15 cellular contexts compared by ENCODE assay signal in genomic region chr14:95332641-95333040, GRCh38. TPM values are rescaled to one million over a fixed set of nuclear protein-coding genes. Genes with fewer than 3 reads are reported as not detected.
A peak's percentile ranks its signal among the peaks of the same experiment; 100 is the strongest.
DNase-seq lines count a peak whose midpoint lies in the region; ATAC-seq and TF ChIP-seq lines count a peak whose summit lies in the region.
"Had no signal": no experiment of that assay in that cellular context is flagged by ENCODE, and none has a peak within 500 bp of the region (broad histone marks: within the 10 kb centered on the region; RNA-seq: fewer than 3 reads in every experiment).

No MANE protein-coding gene starts in this region.

- H3K9me3 Mint-ChIP-seq in activated T-cell treated with anti-CD3 and anti-CD28 coated beads, Interleukin-2, amount 50 U/mL, for 24 hours, result no peaks in the 10 kb centered on the region

- peak overlapping the region; percentile 39 for H3K27ac Mint-ChIP-seq in activated T-cell treated with anti-CD3 and anti-CD28 coated beads, Interleukin-2, amount 50 U/mL, for 24 hours
- H3K27ac Mint-ChIP-seq: CD4-positive, CD25-positive, alpha-beta regulatory T cell had no signal

- no peaks in the 10 kb centered on the region for H3K36me3 Mint-ChIP-seq in activated T-cell treated with anti-CD3 and anti-CD28 coated beads, Interleukin-2, amount 50 U/mL, for 24 hours (ENCODE audit: low read depth)
- H3K36me3 Mint-ChIP-seq: CD4-positive, CD25-positive, alpha-beta regulatory T cell had no signal

- H3K27me3 ChIP-seq in transverse colon, result no peaks in the 10 kb centered on the region

- TF ChIP-seq EP300 in transverse colon (IDR thresholded peaks at IDR 0.05; ENCODE audit: low read depth), result no peak

- H3K27ac ChIP-seq in transverse colon, result peak overlapping the region; percentile 58 to 79 (median 72)
- H3K27ac ChIP-seq: BLaER1 treated with 17β-estradiol and CSF1 and Interleukin-3, amounts not matched to agents 10 nM and 100 nM; GM23248 had no signal

- H3K4me3 Mint-ChIP-seq in activated T-cell treated with anti-CD3 and anti-CD28 coated beads, Interleukin-2, amount 50 U/mL, for 24 hours, result no peak overlapping the region
- H3K4me3 Mint-ChIP-seq: CD4-positive, CD25-positive, alpha-beta regulatory T cell had no signal

- H3K9me3 ChIP-seq in transverse colon, result no peaks in the 10 kb centered on the region
- H3K9me3 ChIP-seq: BLaER1 treated with 17β-estradiol and CSF1 and Interleukin-3, amounts not matched to agents 10 nM and 100 nM had no signal

- H3K36me3 ChIP-seq in transverse colon, result no peaks in the 10 kb centered on the region
- H3K36me3 ChIP-seq: BLaER1 treated with 17β-estradiol and CSF1 and Interleukin-3, amounts not matched to agents 10 nM and 100 nM had no signal

- no peak for TF ChIP-seq POLR2A in transverse colon (IDR thresholded peaks at IDR 0.05)

- H3K4me3 ChIP-seq in transverse colon, result no peak overlapping the region
- H3K4me3 ChIP-seq: BLaER1 treated with 17β-estradiol and CSF1 and Interleukin-3, amounts not matched to agents 10 nM and 100 nM; GM12878; GM23248 had no signal

- H3K4me1 ChIP-seq in transverse colon, result peaks cover 3 to 16% (median 11%) of the 10 kb centered on the region in 4 donors

- peaks cover 22% of the 10 kb centered on the region for H3K27me3 Mint-ChIP-seq in activated T-cell treated with anti-CD3 and anti-CD28 coated beads, Interleukin-2, amount 50 U/mL, for 24 hours

- DNase-seq in activated T-cell treated with anti-CD3 and anti-CD28 coated beads, Interleukin-2, amount 50 U/mL, for 24 hours, result no peak
- no peak for DNase-seq in activated T-cell treated with anti-CD3 and anti-CD28 coated beads, Interleukin-2, amount 50 U/mL, for 1 hour
- DNase-seq in left colon (peak; percentile 56 to 71), mucosa of gallbladder (ENCODE audit: low spot score) (peak; percentile 57), transverse colon (peak; percentile 49), D341Med (ENCODE audit: low spot score) (no peak), GF-D8 (lab: John Stamatoyannopoulos, UW) (no peak)
- DNase-seq: 8988T; AML-193; CD4-positive, CD25-positive, alpha-beta regulatory T cell; DMS 273 treated with DMSO at 0.1 percent for 48 hours; GM23248 had no signal

- ATAC-seq in left colon, result peak; percentile 93
- ATAC-seq: GM12878, HCT116 had no signal

- no peak for TF ChIP-seq CTCF in transverse colon (IDR thresholded peaks at IDR 0.05)

- in situ Hi-C loops in transverse colon (cut with MboI; ENCODE audit: low pct_ligation_motif_present in 1 of 4, low pct_unique_long_range_greater_than_20kb in 1 of 4, low sequenced_read_pairs in 3 of 4), result no loop called here

- intact Hi-C loops in left colon (cut with DNase I, micrococcal nuclease), result no loop called here
- intact Hi-C loops in transverse colon (cut with DNase I; ENCODE audit: low total_unique reads), result no loop called here

- WGBS in transverse colon (ENCODE audit: low coverage in 1 of 2), 2 donors, result 35 to 55% methylated on average over 2 to 3 of the region's 3 CpGs

- H3K4me1 Mint-ChIP-seq in activated T-cell treated with anti-CD3 and anti-CD28 coated beads, Interleukin-2, amount 50 U/mL, for 24 hours (ENCODE audit: low read depth), result no peaks in the 10 kb centered on the region
- H3K4me1 Mint-ChIP-seq: CD4-positive, CD25-positive, alpha-beta regulatory T cell had no signal

RNA-seq across cellular contexts. Expression of gene CLMN, which starts 12.9 kb away (rescaled TPM):
- total RNA-seq in left colon (100 to 1,000 TPM; 125 to 135 TPM), mucosa of gallbladder (63.5 TPM), transverse colon (100 to 1,000 TPM in 1 of 4 donors, 10 to 100 TPM in 3; 71.1 to 118 (median 90.1) TPM)

Comparison
In these comparisons a context has a peak if more than half of its experiments do, and no peak if none do; other contexts are left out.
1. DNase-seq: peak in left colon (2 of 2), mucosa of gallbladder (single experiment) and transverse colon (single experiment); none in activated T-cell treated with anti-CD3 and anti-CD28 coated beads, Interleukin-2, amount 50 U/mL, for 24 hours (single experiment), activated T-cell treated with anti-CD3 and anti-CD28 coated beads, Interleukin-2, amount 50 U/mL, for 1 hour (single experiment), D341Med (single experiment) and GF-D8 (single experiment).